33 cellular contexts compared by ENCODE assay signal in the genomic region with DNA sequence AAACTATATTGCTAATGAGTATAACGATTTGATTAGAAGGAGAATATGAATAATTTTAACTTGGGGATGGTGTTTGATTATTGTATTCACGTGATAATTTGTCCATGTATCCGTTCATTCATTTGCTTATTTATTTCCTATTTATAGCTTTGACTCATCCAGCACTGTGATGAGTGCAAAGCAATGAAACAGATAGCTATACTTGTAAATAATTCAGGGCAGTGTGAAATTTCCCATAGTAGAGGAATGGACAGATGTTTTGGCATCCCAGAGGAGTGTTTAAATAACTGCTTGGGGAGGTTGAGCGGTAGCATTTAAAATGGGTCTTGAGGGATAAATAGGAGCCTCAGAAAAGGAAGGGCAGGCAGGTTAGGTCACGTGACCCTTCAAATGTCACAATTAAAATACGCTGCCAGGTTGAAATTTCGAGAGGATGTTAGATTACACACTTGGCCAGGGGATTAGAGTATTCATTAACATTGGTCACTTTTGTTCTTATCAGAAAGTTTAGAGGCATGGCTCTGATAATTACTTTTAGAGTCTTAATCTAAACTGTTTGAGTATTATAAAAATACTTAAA. TPM values are rescaled to one million over a fixed set of nuclear protein-coding genes. Genes with fewer than 3 reads are reported as not detected.
"Had no signal": no experiment of that assay in that cellular context is flagged by ENCODE, and none has a peak within 500 bp of the region (broad histone marks: within the 10 kb centered on the region; RNA-seq: fewer than 3 reads in every experiment).

No MANE protein-coding gene starts in this region.

- H3K9me3 ChIP-seq: ascending aorta, MG63 had no signal

- H3K9me3 Mint-ChIP-seq: activated CD4-positive, alpha-beta T cell treated with anti-CD3 and anti-CD28 coated beads, Interleukin-2, amount 10 ng/mL, durations not matched to agents 7 days and 5 days; activated naive CD4-positive, alpha-beta T cell treated with anti-CD3 and anti-CD28 coated beads, Interleukin-2, amount 50 U/mL, for 24 hours; activated naive CD8-positive, alpha-beta T cell treated with anti-CD3 and anti-CD28 coated beads, Interleukin-2, amount 10 ng/mL, durations not matched to agents 7 days and 5 days; activated T-cell treated with anti-CD3 and anti-CD28 coated beads, Interleukin-2, amount 50 U/mL, for 24 hours; activated T-helper 2 cell treated with anti-CD3 and anti-CD28 coated beads, Interferon-gamma antibody, Interleukin-2, Interleukin-4, amounts not matched to agents 10 μg/mL and 5 μg/mL and 100 μg/mL, durations not matched to agents 14 hours and 24 hours and 36 hours; central memory CD8-positive, alpha-beta T cell had no signal

- H3K27me3 ChIP-seq: ascending aorta, MG63 had no signal

- H3K4me1 Mint-ChIP-seq: activated naive CD4-positive, alpha-beta T cell treated with anti-CD3 and anti-CD28 coated beads, Interleukin-2, amount 50 U/mL, for 24 hours; activated naive CD8-positive, alpha-beta T cell treated with anti-CD3 and anti-CD28 coated beads, Interleukin-2, amount 10 ng/mL, durations not matched to agents 7 days and 5 days; central memory CD8-positive, alpha-beta T cell had no signal

- H3K27ac ChIP-seq: ascending aorta, cardiac muscle cell had no signal

- H3K36me3 Mint-ChIP-seq: activated naive CD8-positive, alpha-beta T cell treated with anti-CD3 and anti-CD28 coated beads, Interleukin-2, amount 10 ng/mL, durations not matched to agents 7 days and 5 days had no signal

- H3K4me1 ChIP-seq: ascending aorta had no signal

- H3K27ac Mint-ChIP-seq: activated CD4-positive, alpha-beta T cell treated with anti-CD3 and anti-CD28 coated beads for 36 hours; activated CD4-positive, alpha-beta T cell treated with anti-CD3 and anti-CD28 coated beads, Interleukin-2, amount 10 ng/mL, durations not matched to agents 7 days and 5 days; activated CD8-positive, alpha-beta T cell treated with anti-CD3 and anti-CD28 coated beads, Interleukin-2, amount 10 ng/mL, durations not matched to agents 7 days and 5 days; activated naive CD4-positive, alpha-beta T cell treated with anti-CD3 and anti-CD28 coated beads, Interleukin-2, amount 50 U/mL, for 24 hours; activated naive CD8-positive, alpha-beta T cell treated with anti-CD3 and anti-CD28 coated beads, Interleukin-2, amount 10 ng/mL, durations not matched to agents 7 days and 5 days; activated T-cell treated with anti-CD3 and anti-CD28 coated beads, Interleukin-2, amount 50 U/mL, for 24 hours; activated T-helper 2 cell treated with anti-CD3 and anti-CD28 coated beads, Interferon-gamma antibody, Interleukin-2, Interleukin-4, amounts not matched to agents 10 μg/mL and 5 μg/mL and 100 μg/mL, durations not matched to agents 14 hours and 24 hours and 36 hours had no signal

- H3K4me3 Mint-ChIP-seq: activated CD4-positive, alpha-beta T cell treated with anti-CD3 and anti-CD28 coated beads for 36 hours; activated CD4-positive, alpha-beta T cell treated with anti-CD3 and anti-CD28 coated beads, Interleukin-2, amount 10 ng/mL, durations not matched to agents 7 days and 5 days; activated CD8-positive, alpha-beta T cell treated with anti-CD3 and anti-CD28 coated beads, Interleukin-2, amount 10 ng/mL, durations not matched to agents 7 days and 5 days; activated naive CD4-positive, alpha-beta T cell treated with anti-CD3 and anti-CD28 coated beads, Interleukin-2, amount 50 U/mL, for 24 hours; activated naive CD8-positive, alpha-beta T cell treated with anti-CD3 and anti-CD28 coated beads, Interleukin-2, amount 10 ng/mL, durations not matched to agents 7 days and 5 days; activated T-cell treated with anti-CD3 and anti-CD28 coated beads, Interleukin-2, amount 50 U/mL, for 24 hours; central memory CD8-positive, alpha-beta T cell had no signal

- DNase-seq: activated CD4-positive, alpha-beta T cell treated with anti-CD3 and anti-CD28 coated beads for 36 hours; activated CD4-positive, alpha-beta T cell treated with anti-CD3 and anti-CD28 coated beads, Interleukin-2, amount 10 ng/mL, durations not matched to agents 7 days and 5 days; activated CD4-positive, alpha-beta T cell treated with anti-CD3 and anti-CD28 coated beads, Interleukin-2, amount 50 U/mL, for 48 hours; activated CD8-positive, alpha-beta T cell treated with anti-CD3 and anti-CD28 coated beads, Interleukin-2, amount 10 ng/mL, durations not matched to agents 7 days and 5 days; activated gamma-delta T cell; activated naive CD4-positive, alpha-beta T cell treated with Interleukin-2 at 50 U/mL for 16 hours; activated naive CD8-positive, alpha-beta T cell treated with anti-CD3 and anti-CD28 coated beads, Interleukin-2, amount 10 ng/mL, durations not matched to agents 7 days and 5 days; activated T-cell treated with anti-CD3 and anti-CD28 coated beads, Interleukin-2, amount 50 U/mL, for 24 hours; amygdala; Kasumi-1; KBM-7; MG63; NCI-H1048; NCI-H1105 treated with DMSO at 0.1 percent for 48 hours; NCI-H1436; NCI-H1694; NCI-H1930; NCI-H2081 treated with DMSO at 0.1 percent for 48 hours; NCI-H226; NCI-H446 treated with DMSO at 0.1 percent for 48 hours; NCI-H524 treated with DMSO at 0.1 percent for 48 hours; SIG-M5; T1000 had no signal

- ATAC-seq: activated CD4-positive, alpha-beta T cell treated with anti-CD3 and anti-CD28 coated beads for 36 hours; activated CD4-positive, CD25-positive, alpha-beta regulatory T cell treated with anti-CD3 and anti-CD28 coated beads, Interleukin-2, amount 50 U/mL, for 24 hours; activated CD8-positive, alpha-beta T cell treated with anti-CD3 and anti-CD28 coated beads, Interleukin-2, amount 10 ng/mL, durations not matched to agents 7 days and 5 days; Panc1 had no signal

- H3K27me3 Mint-ChIP-seq: activated T-cell treated with anti-CD3 and anti-CD28 coated beads, Interleukin-2, amount 50 U/mL, for 24 hours had no signal

- H3K4me3 ChIP-seq: ascending aorta, cardiac muscle cell, MG63 had no signal

- H3K36me3 ChIP-seq: ascending aorta had no signal

RNA-seq across cellular contexts. Expression of a gene that starts 14.7 kb away (rescaled TPM):
- total RNA-seq: ascending aorta; RPMI7951; T-helper 1 cell treated with Interleukin-12 subunit alpha and Interleukin-12 subunit beta and Interleukin-4 antibody, amounts not matched to agents 30 ng/mL and 1 ng/mL, for 36 hours; T-helper 2 cell treated with Interferon-gamma antibody and Interleukin-4, amounts not matched to agents 100 ng/mL and 5 ng/mL, for 36 hours had no signal
